26 cellular contexts compared by ENCODE assay signal in the genomic region with DNA sequence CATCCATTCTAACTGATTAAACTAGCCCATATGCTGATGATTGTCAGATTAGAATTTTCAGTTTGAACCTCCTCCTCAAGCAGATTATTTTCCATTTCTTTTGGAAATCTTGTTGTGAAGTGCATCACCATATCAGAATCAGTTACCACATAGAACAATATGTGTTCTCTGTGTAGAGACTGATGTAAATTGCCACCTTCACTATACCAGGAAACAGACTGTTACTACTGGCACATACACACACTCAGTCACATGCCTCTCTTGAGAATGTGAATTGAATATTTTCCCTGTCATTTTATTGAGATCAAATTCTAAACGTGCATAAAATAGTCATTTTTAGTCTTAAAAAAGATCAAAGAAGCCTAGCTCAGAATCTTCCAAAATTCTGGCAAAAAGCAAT.
A peak's percentile ranks its signal among the peaks of the same experiment; 100 is the strongest.
DNase-seq lines count a peak whose midpoint lies in the region; ATAC-seq, FAIRE-seq and TF ChIP-seq lines count a peak whose summit lies in the region.
"Had no signal": no experiment of that assay in that cellular context is flagged by ENCODE, and none has a peak within 500 bp of the region (broad histone marks: within the 10 kb centered on the region; RNA-seq: fewer than 3 reads in every experiment).

No MANE protein-coding gene starts in this region.

- TF ChIP-seq POLR2A in H54 (IDR thresholded peaks at IDR 0.05; ENCODE audit: low read depth, low read length) (no peak), right lobe of liver (IDR thresholded peaks at IDR 0.05) (no peak)

- WGBS in right lobe of liver (ENCODE audit: insufficient coverage, low coverage, low lambda C conversion rate, missing lambda C conversion rate), result 20% methylated on average over 1 of the region's 1 CpG

- FAIRE-seq in H54 (lab: Jason Lieb, UNC) (peak; percentile 80), urothelium cell line (lab: Jason Lieb, UNC) (peak; percentile 5)
- FAIRE-seq: GM12878, GM19239 had no signal

- H3K27me3 ChIP-seq in ACC112 (ENCODE audit: insufficient read depth, low read length), result no peaks in the 10 kb centered on the region
- no peaks in the 10 kb centered on the region for H3K27me3 ChIP-seq in right lobe of liver
- H3K27me3 ChIP-seq: BE2C, BLaER1 had no signal

- no peaks in the 10 kb centered on the region for H3K9me3 ChIP-seq in right lobe of liver
- H3K9me3 ChIP-seq: BE2C had no signal

- ATAC-seq in right lobe of liver, result no peak
- ATAC-seq: A549, GM12878 had no signal

- peak overlapping the region; percentile 28 for H2AFZ ChIP-seq in ACC112 (ENCODE audit: low read length, unreplicated experiment)

- H3K4me3 ChIP-seq in ACC112 (ENCODE audit: low read depth, low read length), result peak overlapping the region; percentile 1; the same call in 1 of the 2 replicates
- no peak overlapping the region for H3K4me3 ChIP-seq in right lobe of liver
- H3K4me3 ChIP-seq: A549, BLaER1, GM12878 had no signal

- TF ChIP-seq CTCF in right lobe of liver (IDR thresholded peaks at IDR 0.05), result no peak

- H3K4me1 ChIP-seq in ACC112 (ENCODE audit: control insufficient read depth, insufficient read depth, low read length, unreplicated experiment), result no peaks in the 10 kb centered on the region
- no peaks in the 10 kb centered on the region for H3K4me1 ChIP-seq in right lobe of liver
- H3K4me1 ChIP-seq: BE2C, BLaER1 had no signal

- H3K79me2 ChIP-seq in ACC112 (ENCODE audit: control insufficient read depth, insufficient read depth, low read length, unreplicated experiment), result no peaks in the 10 kb centered on the region

- no peaks in the 10 kb centered on the region for H3K36me3 ChIP-seq in ACC112 (ENCODE audit: insufficient read depth, low read length)
- H3K36me3 ChIP-seq in right lobe of liver, result no peaks in the 10 kb centered on the region
- H3K36me3 ChIP-seq: BE2C, BLaER1 had no signal

- H3K27ac ChIP-seq in ACC112 (ENCODE audit: low read depth, low read length) (no peak overlapping the region), right lobe of liver (no peak overlapping the region)
- H3K27ac ChIP-seq: 22Rv1, A549, BLaER1 had no signal

- DNase-seq in H54 (ENCODE audit: insufficient read length, low spot score) (no peak), dermis blood vessel endothelial cell (peak; percentile 5), urothelium cell line (ENCODE audit: low spot score) (no peak), right lobe of liver (no peak), SW 1271 (lab: John Stamatoyannopoulos, UW) (no peak)
- no peak for DNase-seq in activated CD4-positive, alpha-beta T cell treated with anti-CD3 and anti-CD28 coated beads, Interleukin-2, amount 50 U/mL, for 1 hour
- DNase-seq: ACHN; BE2C; C1 segment of cervical spinal cord; CD4-positive, alpha-beta memory T cell; CD4-positive, CD25-positive, alpha-beta regulatory T cell; CD8-positive, alpha-beta memory T cell; COR-L47; DMS 273 treated with DMSO at 0.1 percent for 48 hours; DMS153; DMS53; DMS79; DND-41; EL; GDM1 had no signal

- intact Hi-C loops in right lobe of liver (cut with DNase I), result no loop called here
